ENCODE assay signal across 28 cellular contexts in genomic region chr9:108967916-108968315, GRCh38. TPM values are rescaled to one million over a fixed set of nuclear protein-coding genes. Genes with fewer than 3 reads are reported as not detected.
DNase-seq lines count a peak whose midpoint lies in the region; ATAC-seq, FAIRE-seq and TF ChIP-seq lines count a peak whose summit lies in the region.
"Had no signal": no experiment of that assay in that cellular context is flagged by ENCODE, and none has a peak within 500 bp of the region (broad histone marks: within the 10 kb centered on the region; RNA-seq: fewer than 3 reads in every experiment).

No MANE protein-coding gene starts in this region.

- H3K4me3 ChIP-seq in GM12878 (no peak overlapping the region), heart right ventricle (no peak overlapping the region)
- H3K4me3 ChIP-seq: K562, MG63, PC-9 had no signal

- CTCF ChIA-PET in GM12878 (lab: Yijun Ruan, JAX): interaction anchor here (5.3 kb wide), 1 partner anchor 14 kb away, joined by 23 read pairs; no protein-coding TSS in a partner anchor

- TF ChIP-seq POLR2A in GM12878 (IDR thresholded peaks at IDR 0.05; ENCODE audit: low read depth, low read length): no peak

- H3K4me1 ChIP-seq in GM12878 (ENCODE audit: control insufficient read depth, insufficient read depth, low read length) (no peaks in the 10 kb centered on the region), heart right ventricle (peaks cover 6 to 58% (median 31%) of the 10 kb centered on the region in 9 donors)

- H3K9ac ChIP-seq in GM12878 (ENCODE audit: control insufficient read depth, insufficient read depth, low read length): no peak overlapping the region

- SMC1A ChIA-PET in GM12878 (lab: Charles Lee; ENCODE audit: uncharacterized antibody, unreplicated experiment): no interaction called here

- no peaks in the 10 kb centered on the region for H3K36me3 ChIP-seq in GM12878 (ENCODE audit: control insufficient read depth in 2 of 2, insufficient read depth in 2 of 2, low read length in 1 of 2)
- H3K36me3 ChIP-seq in heart right ventricle: peaks cover 0 to 60% (median 7%) of the 10 kb centered on the region in 9 donors

- H2AFZ ChIP-seq in GM12878 (ENCODE audit: control insufficient read depth, low read depth, low read length): no peak overlapping the region
- H2AFZ ChIP-seq: PC-9 had no signal

- no peak overlapping the region for H3K27ac ChIP-seq in GM12878 (ENCODE audit: control insufficient read depth, insufficient read depth)
- H3K27ac ChIP-seq in heart right ventricle: peak overlapping the region in 8 of 10 donors; percentile 45 to 73 (median 64)
- H3K27ac ChIP-seq: C4-2B, HL-60, PC-9 had no signal

- H3K9me3 ChIP-seq in GM12878 (replicated peaks; ENCODE audit: control insufficient read depth, insufficient read depth, low read length) (no peaks in the 10 kb centered on the region; the same call in 2 of the 3 replicates), heart right ventricle (peaks cover 0 to 3% (median 0%) of the 10 kb centered on the region in 11 donors)
- H3K9me3 ChIP-seq: MG63 had no signal

- DNase-seq in Ammon's horn (ENCODE audit: low spot score): peak; percentile 39
- DNase-seq in GM12878 (ENCODE audit: low read depth, low spot score): no peak
- peak in 1 of 2 donors; percentile 11 for DNase-seq in heart right ventricle
- DNase-seq in middle frontal gyrus (ENCODE audit: extremely low spot score, low spot score): peak; percentile 51
- DNase-seq in NCI-H187 (lab: John Stamatoyannopoulos, UW): no peak
- no peak for DNase-seq in NCI-H1417 (lab: John Stamatoyannopoulos, UW)
- DNase-seq: AML-193; Calu3; CD8-positive, alpha-beta memory T cell; DMS53; GF-D8; H9; HFFc6; MG63; NCI-H1436; NCI-H1930; NCI-H510A; NCI-H748 treated with DMSO at 0.1 percent for 48 hours; PC-9; RPMI8226; SIG-M5 had no signal

- H4K20me1 ChIP-seq in GM12878 (ENCODE audit: control insufficient read depth, insufficient read depth): no peaks in the 10 kb centered on the region

- FAIRE-seq in GM12878 (lab: Jason Lieb, UNC): peak; percentile 73
- FAIRE-seq: GM19239, HepG2, K562 had no signal

- no peak for ATAC-seq in GM12878
- peak in 7 of 8 donors; percentile 31 to 88 (median 79) for ATAC-seq in heart right ventricle
- ATAC-seq in GM19452 (IDR thresholded peaks at IDR 0.05; ENCODE audit: unreplicated experiment): no peak
- no peak for ATAC-seq in HG03175 (IDR thresholded peaks at IDR 0.05; ENCODE audit: unreplicated experiment)
- ATAC-seq: HepG2, K562 had no signal

- POLR2A ChIA-PET in GM12878 (lab: Charles Lee): no interaction called here

- RAD21 ChIA-PET in GM12878 (lab: Charles Lee; ENCODE audit: unreplicated experiment): interaction anchor here (1.4 kb wide), 1 partner anchor 14 kb away, joined by 3 read pairs; no protein-coding TSS in a partner anchor

- H3K4me2 ChIP-seq in GM12878 (ENCODE audit: control insufficient read depth, insufficient read depth): no peak overlapping the region
- H3K4me2 ChIP-seq: PC-9 had no signal

- no peak for TF ChIP-seq EP300 in GM12878 (IDR thresholded peaks at IDR 0.05; ENCODE audit: borderline replicate concordance in 1 of 2, control insufficient read depth in 1 of 2, low read depth in 2 of 2, low read length in 2 of 2)

- no peak for TF ChIP-seq CTCF in GM12878 (IDR thresholded peaks at IDR 0.05 in 2 of 3, conservative IDR thresholded peaks at IDR 0.05 in 1 of 3; ENCODE audit: control insufficient read depth in 2 of 3, extremely low read depth in 1 of 3, insufficient read depth in 1 of 3, low read depth in 3 of 3, low read length in 3 of 3)
- peak in 1 of 9 donors; percentile 18 for TF ChIP-seq CTCF in heart right ventricle (IDR thresholded peaks at IDR 0.05)

- no peaks in the 10 kb centered on the region for H3K79me2 ChIP-seq in GM12878 (ENCODE audit: control insufficient read depth, insufficient read depth, low read length)

- intact Hi-C loops in GM12878 (cut with micrococcal nuclease; ENCODE audit: unreplicated experiment) (no loop called here), heart right ventricle (cut with DNase I) (loop anchor here in 3 of 10 donors (5.0 to 10.0 kb wide), 3 partner anchors 44 to 53 kb away; partner anchors contain the start of gene CTNNAL1 (in 2 of the 3))

- no peak for TF ChIP-seq RAD21 in GM12878 (IDR thresholded peaks at IDR 0.05; ENCODE audit: insufficient read depth, low read depth, low read length)

- H3K27me3 ChIP-seq in GM12878 (replicated peaks in 1 of 2; ENCODE audit: control insufficient read depth in 2 of 2, insufficient read depth in 2 of 2, low read length in 1 of 2): no peaks in the 10 kb centered on the region
- no peaks in the 10 kb centered on the region for H3K27me3 ChIP-seq in heart right ventricle
- H3K27me3 ChIP-seq: MG63 had no signal

- BruUV-seq in GM12878 (replicated peaks; lab: Mats Ljungman, UMichigan): no TSS peak

- in situ Hi-C loops in GM12878 (cut with MboI): loop anchor here (5.0 kb wide), 1 partner anchor 49 kb away; no protein-coding TSS in a partner anchor

TF ChIP-seq in GM12878, 131 proteins besides CTCF, POLR2A, EP300 and RAD21:
- TF ChIP-seq EED (IDR thresholded peaks at IDR 0.05; ENCODE audit: low read depth) (no peak), SMC3 (IDR thresholded peaks at IDR 0.05; ENCODE audit: borderline replicate concordance, low read length) (no peak), MEF2B (IDR thresholded peaks at IDR 0.05; ENCODE audit: partially characterized antibody, poor library complexity, severe bottlenecking) (no peak)

RNA-seq across cellular contexts. Expression of gene ABITRAM, which starts 33.7 kb away (rescaled TPM):
- 11.3 and 13.4 TPM in 2 replicates for total RNA-seq in GM12878 (2013; cell fraction: nucleolus; rRNA removed)
- total RNA-seq in GM12878 (2014; rRNA removed) (5.1 and 5.2 TPM in 2 replicates), GM12878 (2014; rRNA removed; fragmentation: Illumina TruSeq; extraction: Trizol) (9.9 and 11.7 TPM in 2 replicates), GM12878 (2021) (7.7 and 7.8 TPM in 2 replicates), heart right ventricle (10 to 100 TPM; 11.5 to 17.7 (median 14.6) TPM)
- 10.2 TPM for polyA plus RNA-seq in GM12878 (2011; ENCODE audit: low read depth)
- polyA plus RNA-seq in GM12878 (2011; rRNA removed) (18.4 and 23.6 TPM in 2 replicates), GM12878 (2014; fragmentation: Illumina TruSeq; extraction: Trizol) (17.3 TPM in 2 replicates), GM12878 (2014; fragmentation: Nextera tagmentation; extraction: Ambion mirVana) (1 to 10 TPM; 8.5 to 8.8 TPM), GM12878 (2014; rRNA removed) (8.3 and 9.5 TPM in 2 replicates), GM12878 (2016; fragmentation: Nextera tagmentation; extraction: Ambion mirVana) (10 to 100 TPM; 15.3 to 18.3 TPM), heart right ventricle (10 to 100 TPM in 1 of 2 donors, 1 to 10 TPM in 1; 9.1 to 15.4 TPM)
- polyA plus RNA-seq in GM12878 (2011; cell fraction: cytosol; rRNA removed): 8.6 and 10.1 TPM in 2 replicates
- polyA plus RNA-seq in GM12878 (2011; cell fraction: nucleus; rRNA removed): 12.5 and 14.1 TPM in 2 replicates
- polyA plus RNA-seq in GM12878 (2012): 7.7 and 8.4 TPM in 2 replicates
- 4.9 and 6.5 TPM in 2 replicates for polyA minus RNA-seq in GM12878 (2011; rRNA and poly(A)+ RNA removed)
- 2.7 and 4.9 TPM in 2 replicates for polyA minus RNA-seq in GM12878 (2011; cell fraction: cytosol; rRNA and poly(A)+ RNA removed)
- 4.6 and 5.7 TPM in 2 replicates for polyA minus RNA-seq in GM12878 (2011; cell fraction: nucleus; rRNA and poly(A)+ RNA removed)

RNA-seq across cellular contexts. Expression of gene ELP1, which starts 34.0 kb away (rescaled TPM):
- 39.1 and 43.6 TPM in 2 replicates for total RNA-seq in GM12878 (2013; cell fraction: nucleolus; rRNA removed)
- total RNA-seq in GM12878 (2014; rRNA removed) (24.7 and 34.1 TPM in 2 replicates), GM12878 (2014; rRNA removed; fragmentation: Illumina TruSeq; extraction: Trizol) (27.6 and 28.2 TPM in 2 replicates), GM12878 (2021) (20.1 and 20.7 TPM in 2 replicates), heart right ventricle (10 to 100 TPM; 19.2 to 31.7 (median 25.7) TPM)
- 11.3 TPM for polyA plus RNA-seq in GM12878 (2011; ENCODE audit: low read depth)
- polyA plus RNA-seq in GM12878 (2011; rRNA removed) (29.9 and 36.6 TPM in 2 replicates), GM12878 (2014; fragmentation: Illumina TruSeq; extraction: Trizol) (29.6 and 30.7 TPM in 2 replicates), GM12878 (2014; fragmentation: Nextera tagmentation; extraction: Ambion mirVana) (10 to 100 TPM in 1 of 2 experiments, 1 to 10 TPM in 1; 9.7 to 14.4 TPM), GM12878 (2014; rRNA removed) (21.0 and 26.9 TPM in 2 replicates), GM12878 (2016; fragmentation: Nextera tagmentation; extraction: Ambion mirVana) (10 to 100 TPM; 25.1 to 28.0 TPM), heart right ventricle (10 to 100 TPM; 11.7 to 18.2 TPM)
- polyA plus RNA-seq in GM12878 (2011; cell fraction: cytosol; rRNA removed): 18.3 and 19.4 TPM in 2 replicates
- polyA plus RNA-seq in GM12878 (2011; cell fraction: nucleus; rRNA removed): 72.8 and 84.9 TPM in 2 replicates
- 18.2 and 18.8 TPM in 2 replicates for polyA plus RNA-seq in GM12878 (2012)
- polyA minus RNA-seq in GM12878 (2011; rRNA and poly(A)+ RNA removed): 33.2 and 33.6 TPM in 2 replicates
- 10.7 and 11.8 TPM in 2 replicates for polyA minus RNA-seq in GM12878 (2011; cell fraction: cytosol; rRNA and poly(A)+ RNA removed)
- 15.1 and 19.7 TPM in 2 replicates for polyA minus RNA-seq in GM12878 (2011; cell fraction: nucleus; rRNA and poly(A)+ RNA removed)

RNA-seq across cellular contexts. Expression of gene CTNNAL1, which starts 45.4 kb away (rescaled TPM):
- 5.9 and 6.6 TPM in 2 replicates for total RNA-seq in GM12878 (2013; cell fraction: nucleolus; rRNA removed)
- total RNA-seq in GM12878 (2014; rRNA removed): 34.5 and 46.3 TPM in 2 replicates
- total RNA-seq in GM12878 (2014; rRNA removed; fragmentation: Illumina TruSeq; extraction: Trizol): 56.8 and 61.5 TPM in 2 replicates
- 41.9 and 43.4 TPM in 2 replicates for total RNA-seq in GM12878 (2021)
- 14.5 TPM for polyA plus RNA-seq in GM12878 (2011; ENCODE audit: low read depth)
- polyA plus RNA-seq in GM12878 (2011; rRNA removed): 16.3 and 26.1 TPM in 2 replicates
- 6.6 and 8.1 TPM in 2 replicates for polyA plus RNA-seq in GM12878 (2011; cell fraction: cytosol; rRNA removed)
- polyA plus RNA-seq in GM12878 (2011; cell fraction: nucleus; rRNA removed): 4.0 and 4.6 TPM in 2 replicates
- polyA plus RNA-seq in GM12878 (2012): 18.2 and 20.3 TPM in 2 replicates
- 53.8 and 54.9 TPM in 2 replicates for polyA plus RNA-seq in GM12878 (2014; fragmentation: Illumina TruSeq; extraction: Trizol)
- 10 to 100 TPM; 27.2 to 48.4 TPM for polyA plus RNA-seq in GM12878 (2014; fragmentation: Nextera tagmentation; extraction: Ambion mirVana)
- 23.8 and 27.6 TPM in 2 replicates for polyA plus RNA-seq in GM12878 (2014; rRNA removed)
- polyA plus RNA-seq in GM12878 (2016; fragmentation: Nextera tagmentation; extraction: Ambion mirVana): 10 to 100 TPM; 77.5 to 82.5 TPM
- polyA minus RNA-seq in GM12878 (2011; rRNA and poly(A)+ RNA removed): 4.7 and 6.1 TPM in 2 replicates
- 4.7 and 6.7 TPM in 2 replicates for polyA minus RNA-seq in GM12878 (2011; cell fraction: cytosol; rRNA and poly(A)+ RNA removed)
- 2.2 and 3.0 TPM in 2 replicates for polyA minus RNA-seq in GM12878 (2011; cell fraction: nucleus; rRNA and poly(A)+ RNA removed)
- total RNA-seq in heart right ventricle: 10 to 100 TPM; 48.5 to 75.4 (median 63.2) TPM
- 100 to 1,000 TPM in 1 of 2 donors, 10 to 100 TPM in 1; 42.7 to 115 TPM for polyA plus RNA-seq in heart right ventricle

Comparison
In these comparisons a context has a peak if more than half of its experiments do, and no peak if none do; other contexts are left out.
1. DNase-seq: peak in Ammon's horn (single experiment) and middle frontal gyrus (single experiment); none in GM12878 (single experiment), NCI-H187 (0 of 2) and NCI-H1417 (0 of 3).
2. ATAC-seq: peak in heart right ventricle (7 of 8); none in GM12878 (single experiment), GM19452 (single experiment) and HG03175 (single experiment).